In the genomic region with DNA sequence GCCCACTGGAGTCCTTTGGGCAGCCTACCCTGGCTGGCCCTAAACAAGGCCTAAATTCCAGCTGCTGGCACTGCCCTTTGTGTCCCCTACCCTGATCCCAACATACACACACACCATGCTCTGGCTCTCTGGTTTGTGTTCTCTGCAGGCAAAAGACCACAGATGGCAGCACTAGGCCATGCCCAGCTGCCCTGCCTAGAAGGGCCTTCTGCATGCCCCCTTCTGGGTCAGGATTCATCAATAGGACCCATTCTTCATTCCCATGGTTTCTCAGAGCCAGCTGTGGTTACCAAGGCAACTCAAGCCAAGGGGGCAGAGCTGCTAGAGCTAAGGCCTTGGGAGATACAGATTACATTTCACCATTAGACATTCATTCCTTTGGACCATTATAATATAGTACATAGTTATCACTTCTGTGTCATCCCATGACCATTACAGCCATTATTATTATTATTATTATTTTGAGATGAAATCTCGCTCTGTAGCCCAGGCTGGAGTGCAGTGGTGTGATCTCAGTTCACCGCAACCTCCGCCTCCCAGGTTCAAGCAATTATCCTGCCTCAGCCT, we compare ENCODE assay signal across 20 cellular contexts. TPM values are rescaled to one million over a fixed set of nuclear protein-coding genes. Genes with fewer than 3 reads are reported as not detected.
"Had no signal": no experiment of that assay in that cellular context is flagged by ENCODE, and none has a peak within 500 bp of the region (broad histone marks: within the 10 kb centered on the region; RNA-seq: fewer than 3 reads in every experiment).

No MANE protein-coding gene starts in this region.

- H3K27me3 ChIP-seq: body of pancreas, heart right ventricle, thyroid gland had no signal

- ATAC-seq: activated CD8-positive, alpha-beta T cell treated with anti-CD3 and anti-CD28 coated beads for 36 hours; activated T-helper 17 cell treated with anti-CD3 and anti-CD28 coated beads, Interleukin-2, amount 50 U/mL, for 72 hours; body of pancreas; heart right ventricle; left cardiac atrium; sciatic nerve; stimulated activated memory B cell treated with anti-CD40 and anti-IgM and Interleukin-4, amounts not matched to agents 10 μg/mL and 1 μg/mL and 100 μg/mL, for 72 hours had no signal

- H3K4me3 ChIP-seq: body of pancreas, heart right ventricle, prostate gland, thyroid gland had no signal

- H3K9me3 ChIP-seq: body of pancreas, heart right ventricle, prostate gland, thyroid gland had no signal

- H3K36me3 ChIP-seq: heart right ventricle, prostate gland, thyroid gland had no signal

- DNase-seq: activated CD4-positive, alpha-beta T cell treated with anti-CD3 and anti-CD28 coated beads, Interleukin-2, amount 10 ng/mL, durations not matched to agents 24 days and 14 days; activated CD8-positive, alpha-beta T cell treated with anti-CD3 and anti-CD28 coated beads for 36 hours; activated naive CD4-positive, alpha-beta T cell; activated naive CD8-positive, alpha-beta T cell treated with anti-CD3 and anti-CD28 coated beads for 36 hours; activated T-cell treated with anti-CD3 and anti-CD28 coated beads, Interleukin-2, amount 50 U/mL, for 1 hour; amniotic stem cell; body of pancreas; foreskin fibroblast; heart right ventricle; left cardiac atrium; stimulated activated CD4-positive, alpha-beta T cell treated with anti-CD3 and anti-CD28 coated beads, Interleukin-4, amount 100 ng/mL, for 4 hours; T-helper 1 cell; T1000; thyroid gland had no signal

- H3K27ac ChIP-seq: body of pancreas, epithelial cell of prostate, prostate gland, thyroid gland had no signal

- H3K4me1 ChIP-seq: body of pancreas had no signal

RNA-seq across cellular contexts. Expression of a gene that starts 42.0 kb away (rescaled TPM):
- polyA plus RNA-seq: neural cell had no signal
